ENCODE assay signal across 8 cellular contexts in the genomic region with DNA sequence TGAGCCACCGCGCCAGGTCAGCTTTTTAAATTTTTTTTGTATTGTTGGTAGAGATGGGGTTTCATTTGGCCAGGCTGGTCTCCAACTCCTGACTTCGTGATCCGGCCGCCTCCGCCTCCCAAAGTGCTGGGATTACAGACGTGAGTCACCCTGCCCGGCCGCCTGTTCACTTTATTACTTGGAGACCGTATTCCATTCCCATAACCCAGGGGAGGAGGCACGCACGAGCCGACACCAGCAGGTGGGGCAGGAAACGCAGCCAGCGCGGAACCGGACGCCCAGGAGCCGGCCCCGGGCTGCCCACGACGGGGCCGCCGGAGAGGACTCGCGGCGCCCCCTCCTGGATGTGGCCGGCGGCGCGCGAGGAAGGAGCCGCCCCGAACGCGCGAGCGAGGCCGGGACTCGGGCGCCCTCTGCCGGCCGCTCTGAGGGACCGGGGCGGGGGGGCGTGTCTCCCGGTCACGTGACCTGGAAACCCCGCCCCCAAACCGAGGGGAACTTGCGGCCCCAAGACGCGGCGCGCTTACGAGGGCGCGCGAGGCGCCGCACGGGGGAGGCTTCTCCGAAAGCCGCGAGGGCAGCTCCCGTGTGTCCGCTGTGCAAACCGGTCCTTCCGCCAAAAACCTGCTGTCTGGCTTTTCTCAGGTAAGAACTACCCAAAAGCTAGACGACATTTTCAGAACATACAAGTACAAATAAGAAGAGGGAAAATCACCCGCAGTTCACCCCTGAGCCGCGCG. TPM values are rescaled to one million over a fixed set of nuclear protein-coding genes. Genes with fewer than 3 reads are reported as not detected.
DNase-seq lines count a peak whose midpoint lies in the region; ATAC-seq and TF ChIP-seq lines count a peak whose summit lies in the region.

No MANE protein-coding gene starts in this region.

- H3K4me3 ChIP-seq in brain microvascular endothelial cell (ENCODE audit: low read depth, low read length) = no peak overlapping the region

- peak overlapping the region; percentile 56 for H3K27ac ChIP-seq in brain microvascular endothelial cell

- no peaks in the 10 kb centered on the region for H3K27me3 Mint-ChIP-seq in T-cell

- no peaks in the 10 kb centered on the region for H3K27me3 ChIP-seq in brain microvascular endothelial cell (replicated peaks)

- H3K36me3 ChIP-seq in brain microvascular endothelial cell (replicated peaks) = peaks cover 4% of the 10 kb centered on the region

- in situ Hi-C loops in brain microvascular endothelial cell (cut with HindIII; ENCODE audit: low pct_ligation_motif_present, low sequenced_read_pairs) = no loop called here

- peak; percentile 57 for TF ChIP-seq CTCF in brain microvascular endothelial cell (IDR thresholded peaks at IDR 0.05; ENCODE audit: low read depth, low read length, missing control alignments)

- no peaks in the 10 kb centered on the region for H3K36me3 Mint-ChIP-seq in T-cell

- peak overlapping the region; percentile 84 to 89 for H3K27ac Mint-ChIP-seq in T-cell

- POLR2A ChIA-PET in T-cell (lab: Charles Lee) = interaction anchor here in 1 of 2 donors (0.6 kb wide), 1 partner anchor 304 kb away, joined by 5 read pairs; no protein-coding TSS in a partner anchor

- H3K4me3 Mint-ChIP-seq in T-cell = peak overlapping the region; percentile 71 to 83 (median 76)

- peak; percentile 86 for DNase-seq in activated naive CD4-positive, alpha-beta T cell treated with Interleukin-2 at 50 U/mL for 16 hours
- DNase-seq in activated naive CD4-positive, alpha-beta T cell (lab: John Stamatoyannopoulos, UW) = no peak
- DNase-seq in T-cell (peak; percentile 64 to 97 (median 85)), brain microvascular endothelial cell (peak; percentile 92), islet precursor cell (peak; percentile 92), NCI-H345 (lab: John Stamatoyannopoulos, UW) (no peak)
- peak; percentile 80 to 88 (median 81) for DNase-seq in stimulated activated CD4-positive, alpha-beta T cell treated with anti-CD3 and anti-CD28 coated beads, Interleukin-12 subunit alpha, Interleukin-12 subunit beta, amount 100 ng/mL, for 48 hours (ENCODE audit: low read depth in 2 of 3, low spot score in 1 of 3)

- CTCF ChIA-PET in T-cell (lab: Charles Lee) = interaction anchor here (0.6 to 2.0 kb wide), 6 partner anchors 10 to 937 kb away, joined by 3 to 10 read pairs (median 3); a partner anchor contains a TSS

- peaks cover 4 to 7% (median 5%) of the 10 kb centered on the region in 3 donors for H3K4me1 Mint-ChIP-seq in T-cell

- H3K9me3 Mint-ChIP-seq in T-cell = peaks cover 0 to 3% (median 0%) of the 10 kb centered on the region in 3 donors

- ATAC-seq in HG03139 (IDR thresholded peaks at IDR 0.05; ENCODE audit: unreplicated experiment) (peak; percentile 91), T-cell (replicated peaks in 1 of 4) (peak; percentile 84 to 98 (median 94))

RNA-seq across cellular contexts. Expression of a gene that starts 11.6 kb away (rescaled TPM):
- 100 to 1,000 TPM; 126 to 141 (median 131) TPM for total RNA-seq in T-cell

RNA-seq across cellular contexts. Expression of a gene that starts 16.7 kb away (rescaled TPM):
- 10 to 100 TPM; 27.6 to 53.4 (median 47.6) TPM for total RNA-seq in T-cell

RNA-seq across cellular contexts. Expression of a gene that starts 18.7 kb away (rescaled TPM):
- total RNA-seq in T-cell = 1 to 10 TPM; 3.4 to 6.1 (median 5.6) TPM

RNA-seq across cellular contexts. Expression of a gene that starts 41.9 kb away (rescaled TPM):
- total RNA-seq in T-cell = 10 to 100 TPM in 1 of 5 donors, 1 to 10 TPM in 4; 5.1 to 13.4 (median 8.8) TPM

RNA-seq across cellular contexts. Expression of a gene that starts 42.1 kb away (rescaled TPM):
- total RNA-seq in T-cell = 10 to 100 TPM; 23.2 to 68.4 (median 63.4) TPM

Comparison
In these comparisons a context has a peak if more than half of its experiments do, and no peak if none do; other contexts are left out.
1. DNase-seq: peak in activated naive CD4-positive, alpha-beta T cell treated with Interleukin-2 at 50 U/mL for 16 hours (single experiment), T-cell (34 of 34), brain microvascular endothelial cell (single experiment), islet precursor cell (single experiment) and stimulated activated CD4-positive, alpha-beta T cell treated with anti-CD3 and anti-CD28 coated beads, Interleukin-12 subunit alpha, Interleukin-12 subunit beta, amount 100 ng/mL, for 48 hours (3 of 3); none in activated naive CD4-positive, alpha-beta T cell (0 of 4) and NCI-H345 (single experiment).